ENCODE assay signal across 26 cellular contexts in genomic region chr2:56299166-56299806, GRCh38.
DNase-seq lines count a peak whose midpoint lies in the region; ATAC-seq and TF ChIP-seq lines count a peak whose summit lies in the region.
"Had no signal": no experiment of that assay in that cellular context is flagged by ENCODE, and none has a peak within 500 bp of the region (broad histone marks: within the 10 kb centered on the region; RNA-seq: fewer than 3 reads in every experiment).

No MANE protein-coding gene starts in this region.

- H3K4me3 ChIP-seq in fibroblast of pulmonary artery (replicated peaks; ENCODE audit: low read depth, low read length) = no peak overlapping the region
- H3K4me3 ChIP-seq in smooth muscle cell = no peak overlapping the region
- H3K4me3 ChIP-seq in endodermal cell (ENCODE audit: low read length) = no peak overlapping the region
- H3K4me3 ChIP-seq: MG63, skin epidermis, stomach had no signal

- H3K9me3 Mint-ChIP-seq in endodermal cell = no peaks in the 10 kb centered on the region

- ATAC-seq in SK-N-SH treated with all-trans-retinoic acid at 6 μM for 48 hours = peak; percentile 75
- ATAC-seq: activated CD4-positive, alpha-beta T cell treated with anti-CD3 and anti-CD28 coated beads for 36 hours; activated CD8-positive, alpha-beta memory T cell treated with anti-CD3 and anti-CD28 coated beads, Interleukin-2, amount 10 ng/mL, durations not matched to agents 7 days and 5 days; naive thymus-derived CD4-positive, alpha-beta T cell had no signal

- H3K27me3 Mint-ChIP-seq in endodermal cell (ENCODE audit: insufficient read depth) = no peaks in the 10 kb centered on the region
- H3K27me3 Mint-ChIP-seq: activated CD8-positive, alpha-beta memory T cell treated with anti-CD3 and anti-CD28 coated beads, Interleukin-2, amount 10 ng/mL, durations not matched to agents 7 days and 5 days; naive thymus-derived CD4-positive, alpha-beta T cell had no signal

- peak overlapping the region; percentile 70 for H2AFZ ChIP-seq in smooth muscle cell (ENCODE audit: low read depth)

- no peak overlapping the region for H3K27ac Mint-ChIP-seq in endodermal cell
- H3K27ac Mint-ChIP-seq: activated CD4-positive, alpha-beta T cell treated with anti-CD3 and anti-CD28 coated beads for 36 hours; activated CD8-positive, alpha-beta memory T cell treated with anti-CD3 and anti-CD28 coated beads, Interleukin-2, amount 10 ng/mL, durations not matched to agents 7 days and 5 days; naive thymus-derived CD4-positive, alpha-beta T cell had no signal

- H3K36me3 ChIP-seq in smooth muscle cell (ENCODE audit: low read depth) (no peaks in the 10 kb centered on the region), endodermal cell (ENCODE audit: control insufficient read depth, insufficient read depth, low read length) (no peaks in the 10 kb centered on the region)
- H3K36me3 ChIP-seq: MG63, stomach had no signal

- no peaks in the 10 kb centered on the region for H3K27me3 ChIP-seq in smooth muscle cell (ENCODE audit: low read depth)
- no peaks in the 10 kb centered on the region for H3K27me3 ChIP-seq in endodermal cell (ENCODE audit: control insufficient read depth, insufficient read depth, low read length, poor library complexity, severe bottlenecking)
- H3K27me3 ChIP-seq: MG63, stomach had no signal

- 70% methylated on average over 5 of the region's 5 CpGs for WGBS in smooth muscle cell (ENCODE audit: low lambda C conversion rate)
- 81 to 93% methylated on average over 3 to 5 of the region's 5 CpGs for WGBS in endodermal cell (ENCODE audit: insufficient coverage in 1 of 2, insufficient read length in 1 of 2), 2 experiments

- H3K36me3 Mint-ChIP-seq in endodermal cell (ENCODE audit: low read depth) = no peaks in the 10 kb centered on the region
- H3K36me3 Mint-ChIP-seq: activated CD8-positive, alpha-beta memory T cell treated with anti-CD3 and anti-CD28 coated beads, Interleukin-2, amount 10 ng/mL, durations not matched to agents 7 days and 5 days; naive thymus-derived CD4-positive, alpha-beta T cell had no signal

- no peak overlapping the region for H3K4me3 Mint-ChIP-seq in endodermal cell
- H3K4me3 Mint-ChIP-seq: activated CD4-positive, alpha-beta T cell treated with anti-CD3 and anti-CD28 coated beads for 36 hours; activated CD8-positive, alpha-beta memory T cell treated with anti-CD3 and anti-CD28 coated beads, Interleukin-2, amount 10 ng/mL, durations not matched to agents 7 days and 5 days; naive thymus-derived CD4-positive, alpha-beta T cell had no signal

- peak; percentile 17 for DNase-seq in NCI-H1092 treated with DMSO at 0.1 percent for 48 hours (lab: John Stamatoyannopoulos, UW)
- DNase-seq in NCI-H1092 (lab: John Stamatoyannopoulos, UW) = no peak
- peak; percentile 20 for DNase-seq in fibroblast of pulmonary artery (ENCODE audit: low read depth)
- no peak for DNase-seq in smooth muscle cell (lab: John Stamatoyannopoulos, UW; ENCODE audit: unreplicated experiment)
- DNase-seq in endodermal cell = no peak
- DNase-seq in head of caudate nucleus = no peak
- no peak for DNase-seq in activated CD8-positive, alpha-beta memory T cell treated with anti-CD3 and anti-CD28 coated beads, Interleukin-2, amount 50 U/mL, for 48 hours
- DNase-seq: 8988T; activated CD4-positive, alpha-beta T cell treated with anti-CD3 and anti-CD28 coated beads for 36 hours; activated CD8-positive, alpha-beta memory T cell treated with anti-CD3 and anti-CD28 coated beads, Interleukin-2, amount 10 ng/mL, durations not matched to agents 7 days and 5 days; activated effector memory CD4-positive, alpha-beta T cell treated with Interleukin-2 at 50 U/mL for 16 hours; amniotic stem cell; cerebellar nuclear complex; effector memory CD4-positive, alpha-beta T cell; hippocampal formation; IMR-90; islet precursor cell; MG63; naive thymus-derived CD4-positive, alpha-beta T cell; NCI-H1694 treated with DMSO at 0.1 percent for 48 hours; NCI-H510A treated with DMSO at 0.1 percent for 48 hours; posterior cingulate gyrus; stimulated activated CD4-positive, alpha-beta T cell treated with anti-CD3 and anti-CD28 coated beads, Interleukin-2, amount 100 ng/mL, for 48 hours; stomach had no signal

- H3K4me1 Mint-ChIP-seq in endodermal cell = peaks cover 6% of the 10 kb centered on the region
- H3K4me1 Mint-ChIP-seq: activated CD4-positive, alpha-beta T cell treated with anti-CD3 and anti-CD28 coated beads for 36 hours; activated CD8-positive, alpha-beta memory T cell treated with anti-CD3 and anti-CD28 coated beads, Interleukin-2, amount 10 ng/mL, durations not matched to agents 7 days and 5 days; naive thymus-derived CD4-positive, alpha-beta T cell had no signal

- H3K27ac ChIP-seq in smooth muscle cell (ENCODE audit: low read depth) (no peak overlapping the region), endodermal cell (ENCODE audit: low read depth, low read length) (no peak overlapping the region)
- H3K27ac ChIP-seq: skin epidermis, stomach had no signal

- H3K4me1 ChIP-seq in smooth muscle cell (ENCODE audit: low read depth) (no peaks in the 10 kb centered on the region), endodermal cell (ENCODE audit: control insufficient read depth, insufficient read depth, low read length) (no peaks in the 10 kb centered on the region)
- H3K4me1 ChIP-seq: stomach had no signal

- intact Hi-C loops in head of caudate nucleus (cut with DNase I) = no loop called here

- H3K4me2 ChIP-seq in smooth muscle cell = no peak overlapping the region

- no peaks in the 10 kb centered on the region for H3F3A ChIP-seq in smooth muscle cell (ENCODE audit: low read depth)

- H3K9ac ChIP-seq in smooth muscle cell (ENCODE audit: low read depth) (no peak overlapping the region), endodermal cell (ENCODE audit: extremely low read depth, low read length, poor library complexity, severe bottlenecking) (no peak overlapping the region)

- no peaks in the 10 kb centered on the region for H3K79me2 ChIP-seq in smooth muscle cell (ENCODE audit: low read depth)

- TF ChIP-seq CTCF in fibroblast of pulmonary artery (IDR thresholded peaks at IDR 0.05; ENCODE audit: low read length, missing control alignments) (no peak), smooth muscle cell (IDR thresholded peaks at IDR 0.05; ENCODE audit: borderline replicate concordance, insufficient read depth, poor library complexity, severe bottlenecking) (no peak), endodermal cell (conservative IDR thresholded peaks at IDR 0.05) (no peak)

- H4K20me1 ChIP-seq in smooth muscle cell (ENCODE audit: low read depth) = no peaks in the 10 kb centered on the region

- no peaks in the 10 kb centered on the region for H3K9me3 ChIP-seq in smooth muscle cell (replicated peaks; ENCODE audit: low read depth)
- H3K9me3 ChIP-seq in endodermal cell (ENCODE audit: control insufficient read depth, low read length) = no peaks in the 10 kb centered on the region
- H3K9me3 ChIP-seq: MG63, stomach had no signal

TF ChIP-seq in SK-N-SH treated with all-trans-retinoic acid at 6 μM for 48 hours, 23 proteins besides CTCF, POLR2A, EP300 and RAD21:
- TF ChIP-seq TOX (CRISPR knock-in tag; IDR thresholded peaks at IDR 0.05; ENCODE audit: borderline replicate concordance) = no peak
- no peak for TF ChIP-seq ESRRG (CRISPR knock-in tag; IDR thresholded peaks at IDR 0.05)
- no peak for TF ChIP-seq BACH2 (CRISPR knock-in tag; IDR thresholded peaks at IDR 0.05; ENCODE audit: borderline replicate concordance)
- no peak for TF ChIP-seq ARNTL (CRISPR knock-in tag; IDR thresholded peaks at IDR 0.05; ENCODE audit: borderline replicate concordance, low read depth)
- no peak for TF ChIP-seq ZFP30 (CRISPR knock-in tag; IDR thresholded peaks at IDR 0.05)

Comparison
In these comparisons a context has a peak if more than half of its experiments do, and no peak if none do; other contexts are left out.
1. DNase-seq: peak in NCI-H1092 treated with DMSO at 0.1 percent for 48 hours (single experiment) and fibroblast of pulmonary artery (single experiment); none in NCI-H1092 (single experiment), smooth muscle cell (single experiment), endodermal cell (single experiment), head of caudate nucleus (0 of 42) and activated CD8-positive, alpha-beta memory T cell treated with anti-CD3 and anti-CD28 coated beads, Interleukin-2, amount 50 U/mL, for 48 hours (single experiment).